8 cellular contexts compared by ENCODE assay signal in genomic region chr4:181168406-181168805, GRCh38.
"Had no signal": no experiment of that assay in that cellular context is flagged by ENCODE, and none has a peak within 500 bp of the region (broad histone marks: within the 10 kb centered on the region; RNA-seq: fewer than 3 reads in every experiment).

No MANE protein-coding gene starts in this region.

- H2AFZ ChIP-seq: GM23248 had no signal

- H3K27ac ChIP-seq: GM23248, HL-60 had no signal

- H3K36me3 ChIP-seq: HAP-1 had no signal

- H3K4me3 ChIP-seq: GM23248, HAP-1, K562 had no signal

- H3K9me3 ChIP-seq: HAP-1 had no signal

- DNase-seq: GM23248, GOT3, H7, HFFc6, IMR-90 had no signal

- H3K9ac ChIP-seq: GM23248 had no signal
